Comparison of ENCODE assay signal across 7 cellular contexts in the genomic region with DNA sequence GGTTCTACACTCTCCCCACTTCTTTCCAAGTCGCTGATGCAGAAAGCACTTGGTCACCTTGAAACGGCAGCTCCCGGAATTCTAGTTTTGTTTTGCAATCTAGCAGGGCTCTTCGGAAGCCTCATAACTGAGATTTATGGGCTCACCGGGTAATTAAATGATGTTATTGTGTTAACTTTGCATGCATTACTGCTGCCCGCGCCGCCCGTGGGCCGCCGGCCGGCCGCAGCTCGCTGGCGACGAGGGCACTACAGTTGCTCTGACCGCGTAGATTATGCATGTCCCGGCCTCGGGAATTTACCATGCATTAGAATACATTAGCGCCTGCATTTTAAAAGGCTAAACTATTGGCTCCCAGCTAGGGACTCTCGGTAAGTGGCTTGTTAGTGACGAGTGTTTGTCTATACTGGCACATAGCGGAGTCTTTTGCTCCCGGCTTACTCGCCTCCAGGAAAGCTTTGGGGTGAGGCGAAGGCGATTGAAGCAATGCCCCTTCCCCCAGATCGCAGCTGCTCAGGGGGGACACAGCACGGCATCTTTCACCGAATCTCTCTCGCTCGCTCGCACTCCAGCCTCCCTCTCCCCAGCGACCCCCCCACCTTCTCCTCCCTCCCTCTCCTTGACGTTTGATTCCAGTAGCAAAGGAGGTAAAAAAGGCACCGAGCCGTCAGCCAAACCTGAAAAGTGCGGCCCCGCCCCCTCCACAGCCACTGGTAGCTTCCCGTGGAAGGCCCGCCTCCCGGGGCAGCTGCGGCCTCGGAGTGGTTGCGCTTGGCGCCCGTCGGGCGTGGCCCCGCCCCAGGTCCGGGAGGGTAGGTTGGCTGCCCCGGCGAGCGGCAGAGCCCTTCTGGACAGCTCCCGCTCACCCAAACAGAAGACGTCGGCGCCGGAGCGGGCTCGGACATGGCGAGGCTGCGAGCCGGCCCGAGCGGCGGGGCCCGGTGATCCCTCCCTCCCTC. TPM values are rescaled to one million over a fixed set of nuclear protein-coding genes. Genes with fewer than 3 reads are reported as not detected.
DNase-seq lines count a peak whose midpoint lies in the region; ATAC-seq lines count a peak whose summit lies in the region.

A gene (plus strand): TSS at position 839 of the 959 bp plus-strand sequence. CDS start 343 bp downstream, outside the sequence.

- H3K4me1 ChIP-seq in esophagus (ENCODE audit: control insufficient read depth in 2 of 2, insufficient read depth in 2 of 2, low read length in 1 of 2) (peaks cover 21 to 25% of the 10 kb centered on the region in 2 donors), mucosa of rectum (ENCODE audit: control insufficient read depth in 2 of 2, insufficient read depth in 2 of 2, low read length in 2 of 2) (peaks cover 20 to 25% of the 10 kb centered on the region in 2 donors)

- H3K9me3 ChIP-seq in esophagus (ENCODE audit: control insufficient read depth in 2 of 2, insufficient read depth in 1 of 2, low read depth in 1 of 2, low read length in 1 of 2) (peaks cover 3 to 24% of the 10 kb centered on the region in 2 donors), mucosa of rectum (ENCODE audit: control insufficient read depth in 2 of 2, low read length in 2 of 2) (no peaks in the 10 kb centered on the region)

- peak; percentile 67 for ATAC-seq in GM19025 (IDR thresholded peaks at IDR 0.05; ENCODE audit: low read depth, unreplicated experiment)

- peak within 1 kb of the TSS; percentile 38 to 57 for H3K4me3 ChIP-seq in esophagus (ENCODE audit: low read depth in 1 of 2, low read length in 2 of 2)
- peak within 1 kb of the TSS; percentile 65 to 74 for H3K4me3 ChIP-seq in mucosa of rectum (ENCODE audit: low read length in 2 of 2)

- H3K27me3 ChIP-seq in esophagus (ENCODE audit: control insufficient read depth in 1 of 2, insufficient read depth in 2 of 2, low read length in 2 of 2) (peaks cover 14 to 56% of the 10 kb centered on the region in 2 donors), mucosa of rectum (ENCODE audit: control insufficient read depth in 2 of 2, insufficient read depth in 2 of 2, low read length in 2 of 2) (peaks cover 79 to 88% of the 10 kb centered on the region in 2 donors)

- H3K36me3 ChIP-seq in esophagus (ENCODE audit: control insufficient read depth in 2 of 2, insufficient read depth in 2 of 2, low read length in 1 of 2) (no peaks in the 10 kb centered on the region), mucosa of rectum (ENCODE audit: control insufficient read depth in 2 of 2, insufficient read depth in 2 of 2, low read length in 2 of 2) (no peaks in the 10 kb centered on the region)

- DNase-seq in HUDEP-2 (lab: John Stamatoyannopoulos, UW; ENCODE audit: unreplicated experiment in 76 of 76) = peak in 71 of 76 experiments; percentile 34 to 97 (median 88)
- peak; percentile 96 for DNase-seq in OCI-M1 (lab: John Stamatoyannopoulos, UW)
- DNase-seq in activated T-cell treated with anti-CD3 and anti-CD28 coated beads, Interleukin-2, amount 50 U/mL, for 1 hour = peak; percentile 62
- DNase-seq in stimulated activated CD8-positive, alpha-beta memory T cell treated with anti-CD3 and anti-CD28 coated beads, Interleukin-7, amount 100 ng/mL, for 1 hour (ENCODE audit: low read depth in 2 of 2) = peak; percentile 12

- 1 to 2% methylated on average over 47 to 69 of the region's 69 CpGs for WGBS in esophagus, 2 donors

- H3K27ac ChIP-seq in esophagus (ENCODE audit: low read depth in 2 of 2, low read length in 1 of 2) (no peak within 1 kb of the TSS), mucosa of rectum (ENCODE audit: low read depth in 2 of 2, low read length in 2 of 2) (no peak within 1 kb of the TSS)

- no peak within 1 kb of the TSS for H3K9ac ChIP-seq in mucosa of rectum (ENCODE audit: low read depth in 1 of 2, low read length in 2 of 2)

RNA-seq across cellular contexts. Expression of the gene that starts here (rescaled TPM):
- polyA plus RNA-seq in esophagus = under 1 TPM; under 0.01 TPM

Comparison
In these comparisons a context has a peak if more than half of its experiments do, and no peak if none do; other contexts are left out.
1. DNase-seq: peak in every context shown above with its lines; median percentile 96 in OCI-M1; 88 in HUDEP-2; 62 in activated T-cell treated with anti-CD3 and anti-CD28 coated beads, Interleukin-2, amount 50 U/mL, for 1 hour; 12 in stimulated activated CD8-positive, alpha-beta memory T cell treated with anti-CD3 and anti-CD28 coated beads, Interleukin-7, amount 100 ng/mL, for 1 hour.